Comparison of ENCODE assay signal across 2 cellular contexts in the genomic region with DNA sequence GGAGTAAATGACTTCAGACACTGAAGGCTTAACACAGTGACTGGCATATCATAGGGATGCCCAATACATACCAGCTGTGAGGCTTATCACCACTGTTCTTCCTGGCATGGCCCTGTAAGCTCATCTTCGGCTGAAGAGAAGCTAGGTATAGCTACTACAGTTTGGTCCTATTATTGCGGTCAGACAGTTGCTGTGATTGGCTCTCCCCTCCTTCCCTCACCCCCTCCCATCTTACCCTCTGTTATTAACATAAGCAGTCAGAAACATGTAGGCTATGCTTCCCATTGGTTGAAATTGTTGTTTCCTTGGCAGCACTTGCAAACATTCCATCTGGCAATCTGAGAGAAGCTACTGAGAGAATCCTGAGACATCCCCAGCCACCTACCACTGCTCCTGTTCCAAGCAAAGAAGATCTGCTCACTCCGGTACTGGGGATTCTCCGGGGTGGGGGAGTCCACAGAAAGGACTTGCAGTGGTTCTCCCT.
TF ChIP-seq lines count a peak whose summit lies in the region.

A gene (plus strand): TSS at position 51 of the 484 bp plus-strand sequence. CDS start 7,331 bp downstream, outside the sequence.

TF ChIP-seq in IMR-90, 13 proteins besides CTCF, POLR2A, EP300 and RAD21:
- no peak for TF ChIP-seq CHD1 (IDR thresholded peaks at IDR 0.05; ENCODE audit: low read depth, low read length)
- TF ChIP-seq NFE2L2 (IDR thresholded peaks at IDR 0.05; ENCODE audit: low read depth, low read length) = no peak
- TF ChIP-seq MAFK (IDR thresholded peaks at IDR 0.05; ENCODE audit: low read depth, low read length) = no peak
- TF ChIP-seq MAZ (IDR thresholded peaks at IDR 0.05; ENCODE audit: borderline replicate concordance, low read depth, low read length) = no peak
- TF ChIP-seq, protein P1, sequence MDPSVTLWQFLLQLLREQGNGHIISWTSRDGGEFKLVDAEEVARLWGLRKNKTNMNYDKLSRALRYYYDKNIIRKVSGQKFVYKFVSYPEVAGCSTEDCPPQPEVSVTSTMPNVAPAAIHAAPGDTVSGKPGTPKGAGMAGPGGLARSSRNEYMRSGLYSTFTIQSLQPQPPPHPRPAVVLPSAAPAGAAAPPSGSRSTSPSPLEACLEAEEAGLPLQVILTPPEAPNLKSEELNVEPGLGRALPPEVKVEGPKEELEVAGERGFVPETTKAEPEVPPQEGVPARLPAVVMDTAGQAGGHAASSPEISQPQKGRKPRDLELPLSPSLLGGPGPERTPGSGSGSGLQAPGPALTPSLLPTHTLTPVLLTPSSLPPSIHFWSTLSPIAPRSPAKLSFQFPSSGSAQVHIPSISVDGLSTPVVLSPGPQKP (IDR thresholded peaks at IDR 0.05; ENCODE audit: borderline replicate concordance, low read depth, low read length) = no peak
- no peak for TF ChIP-seq CEBPB (IDR thresholded peaks at IDR 0.05; ENCODE audit: low read depth, low read length)

TF ChIP-seq in SK-N-SH treated with all-trans-retinoic acid at 6 μM for 48 hours, 23 proteins besides CTCF, POLR2A, EP300 and RAD21 (continued from another document):
- TF ChIP-seq, protein P2, sequence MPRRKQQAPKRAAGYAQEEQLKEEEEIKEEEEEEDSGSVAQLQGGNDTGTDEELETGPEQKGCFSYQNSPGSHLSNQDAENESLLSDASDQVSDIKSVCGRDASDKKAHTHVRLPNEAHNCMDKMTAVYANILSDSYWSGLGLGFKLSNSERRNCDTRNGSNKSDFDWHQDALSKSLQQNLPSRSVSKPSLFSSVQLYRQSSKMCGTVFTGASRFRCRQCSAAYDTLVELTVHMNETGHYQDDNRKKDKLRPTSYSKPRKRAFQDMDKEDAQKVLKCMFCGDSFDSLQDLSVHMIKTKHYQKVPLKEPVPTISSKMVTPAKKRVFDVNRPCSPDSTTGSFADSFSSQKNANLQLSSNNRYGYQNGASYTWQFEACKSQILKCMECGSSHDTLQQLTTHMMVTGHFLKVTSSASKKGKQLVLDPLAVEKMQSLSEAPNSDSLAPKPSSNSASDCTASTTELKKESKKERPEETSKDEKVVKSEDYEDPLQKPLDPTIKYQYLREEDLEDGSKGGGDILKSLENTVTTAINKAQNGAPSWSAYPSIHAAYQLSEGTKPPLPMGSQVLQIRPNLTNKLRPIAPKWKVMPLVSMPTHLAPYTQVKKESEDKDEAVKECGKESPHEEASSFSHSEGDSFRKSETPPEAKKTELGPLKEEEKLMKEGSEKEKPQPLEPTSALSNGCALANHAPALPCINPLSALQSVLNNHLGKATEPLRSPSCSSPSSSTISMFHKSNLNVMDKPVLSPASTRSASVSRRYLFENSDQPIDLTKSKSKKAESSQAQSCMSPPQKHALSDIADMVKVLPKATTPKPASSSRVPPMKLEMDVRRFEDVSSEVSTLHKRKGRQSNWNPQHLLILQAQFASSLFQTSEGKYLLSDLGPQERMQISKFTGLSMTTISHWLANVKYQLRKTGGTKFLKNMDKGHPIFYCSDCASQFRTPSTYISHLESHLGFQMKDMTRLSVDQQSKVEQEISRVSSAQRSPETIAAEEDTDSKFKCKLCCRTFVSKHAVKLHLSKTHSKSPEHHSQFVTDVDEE (CRISPR knock-in tag; IDR thresholded peaks at IDR 0.05) = no peak
- no peak for TF ChIP-seq BACH2 (CRISPR knock-in tag; IDR thresholded peaks at IDR 0.05; ENCODE audit: borderline replicate concordance)
- TF ChIP-seq SNAI2 (CRISPR knock-in tag; IDR thresholded peaks at IDR 0.05) = no peak
- TF ChIP-seq OSR1 (CRISPR knock-in tag; IDR thresholded peaks at IDR 0.05) = no peak
- TF ChIP-seq, protein P3, sequence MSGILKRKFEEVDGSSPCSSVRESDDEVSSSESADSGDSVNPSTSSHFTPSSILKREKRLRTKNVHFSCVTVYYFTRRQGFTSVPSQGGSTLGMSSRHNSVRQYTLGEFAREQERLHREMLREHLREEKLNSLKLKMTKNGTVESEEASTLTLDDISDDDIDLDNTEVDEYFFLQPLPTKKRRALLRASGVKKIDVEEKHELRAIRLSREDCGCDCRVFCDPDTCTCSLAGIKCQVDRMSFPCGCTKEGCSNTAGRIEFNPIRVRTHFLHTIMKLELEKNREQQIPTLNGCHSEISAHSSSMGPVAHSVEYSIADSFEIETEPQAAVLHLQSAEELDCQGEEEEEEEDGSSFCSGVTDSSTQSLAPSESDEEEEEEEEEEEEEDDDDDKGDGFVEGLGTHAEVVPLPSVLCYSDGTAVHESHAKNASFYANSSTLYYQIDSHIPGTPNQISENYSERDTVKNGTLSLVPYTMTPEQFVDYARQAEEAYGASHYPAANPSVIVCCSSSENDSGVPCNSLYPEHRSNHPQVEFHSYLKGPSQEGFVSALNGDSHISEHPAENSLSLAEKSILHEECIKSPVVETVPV (CRISPR knock-in tag; IDR thresholded peaks at IDR 0.05) = no peak
- no peak for TF ChIP-seq ISL1 (CRISPR knock-in tag; IDR thresholded peaks at IDR 0.05)
